25 cellular contexts compared by ENCODE assay signal in genomic region chr5:53674114-53674513, GRCh38.
"Had no signal": no experiment of that assay in that cellular context is flagged by ENCODE, and none has a peak within 500 bp of the region (broad histone marks: within the 10 kb centered on the region; RNA-seq: fewer than 3 reads in every experiment).

No MANE protein-coding gene starts in this region.

- ATAC-seq: activated T-cell treated with anti-CD3 and anti-CD28 coated beads, Interleukin-2, amount 50 U/mL, for 72 hours; esophagus mucosa; WTC11 had no signal

- DNase-seq: activated CD4-positive, alpha-beta memory T cell treated with anti-CD3 and anti-CD28 coated beads, Interleukin-2, amount 10 ng/mL, durations not matched to agents 7 days and 5 days; activated CD4-positive, alpha-beta T cell treated with anti-CD3 and anti-CD28 coated beads for 1 hour; activated CD4-positive, alpha-beta T cell treated with anti-CD3 and anti-CD28 coated beads for 4 hours; activated CD4-positive, alpha-beta T cell treated with anti-CD3 and anti-CD28 coated beads, Interleukin-2, amount 10 ng/mL, durations not matched to agents 7 days and 5 days; activated CD4-positive, alpha-beta T cell treated with anti-CD3 and anti-CD28 coated beads, Interleukin-2, amount 50 U/mL, for 4 hours; activated CD8-positive, alpha-beta memory T cell treated with anti-CD3 and anti-CD28 coated beads, Interleukin-2, amount 50 U/mL, for 48 hours; activated gamma-delta T cell treated with Interleukin-2 at 50 U/mL for 16 hours; activated naive CD4-positive, alpha-beta T cell treated with anti-CD3 and anti-CD28 coated beads, Interleukin-2, amount 50 U/mL, for 16 hours; activated naive CD4-positive, alpha-beta T cell treated with Interleukin-2 at 50 U/mL for 16 hours; activated T-cell treated with anti-CD3 and anti-CD28 coated beads for 4 hours; activated T-cell treated with anti-CD3 and anti-CD28 coated beads, Interleukin-2, amount 50 U/mL, for 24 hours; activated T-cell treated with anti-CD3 and anti-CD28 coated beads, Interleukin-2, amount 50 U/mL, for 72 hours; amniotic stem cell; anterior cingulate cortex; brain microvascular endothelial cell; caudate nucleus; cortex of kidney; effector CD8-positive, alpha-beta T cell; foreskin fibroblast; head of caudate nucleus; T-helper 2 cell had no signal

- FAIRE-seq: astrocyte, endothelial cell of umbilical vein had no signal

- H3K27me3 ChIP-seq: brain microvascular endothelial cell had no signal

- H3K27ac ChIP-seq: brain microvascular endothelial cell had no signal

- H3K36me3 ChIP-seq: brain microvascular endothelial cell had no signal
